In the genomic region with DNA sequence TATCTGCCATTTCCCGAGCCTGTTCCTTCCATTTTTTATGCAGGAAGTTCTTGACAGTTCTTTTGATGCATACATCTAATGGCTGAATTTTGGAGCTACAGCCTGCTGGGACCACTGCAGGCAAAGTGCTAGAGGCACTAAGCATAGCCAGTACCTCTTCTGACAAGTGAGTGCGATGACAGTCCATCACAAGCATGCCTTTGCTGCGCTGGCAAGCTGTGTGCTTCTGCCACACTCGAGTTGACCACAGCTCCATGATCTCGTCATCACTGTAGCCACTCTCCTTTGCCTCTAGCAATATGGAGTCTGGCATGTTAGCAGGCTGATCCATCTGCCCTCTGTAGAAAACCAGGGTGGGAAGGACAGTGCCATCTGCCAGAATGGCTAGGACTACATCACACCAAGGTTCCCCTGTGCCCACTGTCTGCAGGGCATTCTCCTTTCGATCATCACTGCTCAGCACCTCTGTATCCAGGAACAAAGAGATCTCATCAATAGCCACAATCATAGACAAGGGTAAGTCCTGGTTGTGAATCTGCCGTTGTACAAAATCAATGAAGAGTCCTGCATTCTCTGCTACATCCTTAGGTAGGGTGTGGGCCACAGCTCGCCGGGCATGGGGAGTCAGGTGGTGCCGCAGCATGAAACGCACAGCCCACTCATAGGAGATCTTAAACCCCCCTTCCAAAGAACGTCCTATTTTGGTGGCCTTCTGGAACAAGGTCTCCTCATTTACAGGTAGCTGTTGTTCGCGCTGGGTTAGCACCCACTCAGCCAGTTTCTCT, we compare ENCODE assay signal across 2 cellular contexts.
TF ChIP-seq lines count a peak whose summit lies in the region.

No MANE protein-coding gene starts in this region.

TF ChIP-seq in IMR-90, 13 proteins besides CTCF, POLR2A, EP300 and RAD21:
- TF ChIP-seq CHD1 (IDR thresholded peaks at IDR 0.05; ENCODE audit: low read depth, low read length) (no peak), NFE2L2 (IDR thresholded peaks at IDR 0.05; ENCODE audit: low read depth, low read length) (no peak), RFX5 (IDR thresholded peaks at IDR 0.05; ENCODE audit: low read depth, low read length) (no peak)

TF ChIP-seq in HEK293T, 16 proteins besides CTCF, POLR2A, EP300 and RAD21:
- TF ChIP-seq FOXA1 (IDR thresholded peaks at IDR 0.05) (no peak), HDGF (IDR thresholded peaks at IDR 0.05; ENCODE audit: borderline replicate concordance) (no peak), BHLHE40 (IDR thresholded peaks at IDR 0.05; ENCODE audit: borderline replicate concordance) (no peak), SUZ12 (IDR thresholded peaks at IDR 0.05) (no peak), ELF4 (IDR thresholded peaks at IDR 0.05) (no peak), ARNT (IDR thresholded peaks at IDR 0.05) (no peak), SP1 (IDR thresholded peaks at IDR 0.05) (no peak), NFRKB (IDR thresholded peaks at IDR 0.05) (no peak), L3MBTL2 (conservative IDR thresholded peaks at IDR 0.05) (no peak), CTBP1 (IDR thresholded peaks at IDR 0.05; ENCODE audit: borderline replicate concordance) (no peak), ZNF384 (IDR thresholded peaks at IDR 0.05) (no peak), TARDBP (IDR thresholded peaks at IDR 0.05) (no peak)
- TF ChIP-seq, protein P1, sequence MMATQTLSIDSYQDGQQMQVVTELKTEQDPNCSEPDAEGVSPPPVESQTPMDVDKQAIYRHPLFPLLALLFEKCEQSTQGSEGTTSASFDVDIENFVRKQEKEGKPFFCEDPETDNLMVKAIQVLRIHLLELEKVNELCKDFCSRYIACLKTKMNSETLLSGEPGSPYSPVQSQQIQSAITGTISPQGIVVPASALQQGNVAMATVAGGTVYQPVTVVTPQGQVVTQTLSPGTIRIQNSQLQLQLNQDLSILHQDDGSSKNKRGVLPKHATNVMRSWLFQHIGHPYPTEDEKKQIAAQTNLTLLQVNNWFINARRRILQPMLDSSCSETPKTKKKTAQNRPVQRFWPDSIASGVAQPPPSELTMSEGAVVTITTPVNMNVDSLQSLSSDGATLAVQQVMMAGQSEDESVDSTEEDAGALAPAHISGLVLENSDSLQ (IDR thresholded peaks at IDR 0.05) = no peak
